Comparison of ENCODE assay signal across 27 cellular contexts in the genomic region with DNA sequence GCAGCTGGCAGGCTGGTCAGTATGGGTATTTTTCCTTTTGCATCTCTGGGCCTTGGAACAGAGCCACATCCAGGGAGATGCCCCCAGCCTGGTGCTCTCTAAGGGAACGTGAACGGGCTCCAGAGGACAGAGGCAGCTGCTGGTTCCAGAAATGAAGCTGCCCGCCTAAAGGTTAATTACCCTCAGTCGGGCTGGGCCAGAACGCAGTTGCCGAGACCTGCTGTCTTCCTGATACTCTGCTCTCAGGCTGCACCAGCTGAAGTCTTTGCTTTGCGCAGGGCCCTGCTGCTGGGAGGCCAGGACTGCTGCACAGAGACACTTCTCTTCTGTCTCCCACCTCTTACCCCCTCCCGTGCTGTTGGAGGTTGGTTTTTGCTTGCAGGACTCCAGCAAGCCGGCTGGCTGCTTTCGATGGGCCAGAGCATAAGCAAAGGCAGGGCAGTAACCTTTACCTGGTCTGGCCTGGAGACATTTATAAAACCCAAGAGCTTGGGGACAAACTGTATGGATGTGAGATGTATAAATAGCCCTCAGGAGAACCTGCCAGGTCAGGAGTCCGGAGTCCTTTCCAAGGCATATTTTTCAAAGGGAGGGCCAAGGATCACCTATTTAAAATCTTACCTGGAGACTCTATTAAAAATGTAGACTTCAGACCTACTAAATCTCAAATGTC.
"Had no signal": no experiment of that assay in that cellular context is flagged by ENCODE, and none has a peak within 500 bp of the region (broad histone marks: within the 10 kb centered on the region; RNA-seq: fewer than 3 reads in every experiment).

No MANE protein-coding gene starts in this region.

- H3K4me1 Mint-ChIP-seq: activated CD4-positive, alpha-beta T cell treated with anti-CD3 and anti-CD28 coated beads, Interleukin-2, amount 10 ng/mL, durations not matched to agents 24 days and 14 days; activated naive CD8-positive, alpha-beta T cell treated with anti-CD3 and anti-CD28 coated beads, Interleukin-2, amount 10 ng/mL, durations not matched to agents 7 days and 5 days; T-cell had no signal

- H3K27ac ChIP-seq: breast epithelium, SK-N-MC had no signal

- H3K4me3 ChIP-seq: breast epithelium, MG63, SK-N-MC had no signal

- H3K9me3 Mint-ChIP-seq: activated CD4-positive, alpha-beta T cell treated with anti-CD3 and anti-CD28 coated beads, Interleukin-2, amount 10 ng/mL, durations not matched to agents 24 days and 14 days; activated naive CD8-positive, alpha-beta T cell treated with anti-CD3 and anti-CD28 coated beads, Interleukin-2, amount 10 ng/mL, durations not matched to agents 7 days and 5 days; activated T-helper 2 cell treated with anti-CD3 and anti-CD28 coated beads, Interferon-gamma antibody, Interleukin-2, Interleukin-4, amounts not matched to agents 10 μg/mL and 5 μg/mL and 100 μg/mL, durations not matched to agents 14 hours and 24 hours and 36 hours had no signal

- ATAC-seq: activated T-cell treated with anti-CD3 and anti-CD28 coated beads, Interleukin-2, amount 50 U/mL, for 72 hours; PC-3; T-cell had no signal

- DNase-seq: activated B cell treated with CpG ODN at 0.5 μM for 24 hours; activated CD4-positive, alpha-beta T cell treated with anti-CD3 and anti-CD28 coated beads for 1 hour; activated CD4-positive, alpha-beta T cell treated with anti-CD3 and anti-CD28 coated beads, Interleukin-2, amount 10 ng/mL, durations not matched to agents 24 days and 14 days; activated CD4-positive, alpha-beta T cell treated with anti-CD3 and anti-CD28 coated beads, Interleukin-2, amount 50 U/mL, for 48 hours; activated gamma-delta T cell treated with Interleukin-2 at 50 U/mL for 16 hours; activated naive CD4-positive, alpha-beta T cell treated with anti-CD3 and anti-CD28 coated beads, Interleukin-2, amount 50 U/mL, for 16 hours; activated naive CD8-positive, alpha-beta T cell treated with anti-CD3 and anti-CD28 coated beads, Interleukin-2, amount 10 ng/mL, durations not matched to agents 7 days and 5 days; activated T-cell treated with anti-CD3 and anti-CD28 coated beads for 4 hours; activated T-cell treated with anti-CD3 and anti-CD28 coated beads, Interleukin-2, amount 50 U/mL, for 72 hours; caudate nucleus; MG63; MV-4-11; NCI-H1092 treated with DMSO at 0.1 percent for 48 hours; NCI-H1417 treated with DMSO at 0.1 percent for 48 hours; NCI-H1694; NCI-H2029; NCI-H345; NCI-H510A; NCI-H526 treated with DMSO at 0.1 percent for 48 hours; NCI-H82; PC-3; T-helper 2 cell; T1000 had no signal

- H3K36me3 Mint-ChIP-seq: activated naive CD8-positive, alpha-beta T cell treated with anti-CD3 and anti-CD28 coated beads, Interleukin-2, amount 10 ng/mL, durations not matched to agents 7 days and 5 days; T-cell had no signal

- H3K27me3 ChIP-seq: breast epithelium, MG63 had no signal

- H3K4me3 Mint-ChIP-seq: activated B cell treated with CpG ODN at 0.5 μM for 24 hours; activated CD4-positive, alpha-beta T cell treated with anti-CD3 and anti-CD28 coated beads, Interleukin-2, amount 10 ng/mL, durations not matched to agents 24 days and 14 days; activated naive CD8-positive, alpha-beta T cell treated with anti-CD3 and anti-CD28 coated beads, Interleukin-2, amount 10 ng/mL, durations not matched to agents 7 days and 5 days; activated T-cell treated with anti-CD3 and anti-CD28 coated beads, Interleukin-2, amount 50 U/mL, for 72 hours; T-cell had no signal

- H3K27ac Mint-ChIP-seq: activated B cell treated with CpG ODN at 0.5 μM for 24 hours; activated CD4-positive, alpha-beta T cell treated with anti-CD3 and anti-CD28 coated beads, Interleukin-2, amount 10 ng/mL, durations not matched to agents 24 days and 14 days; activated naive CD8-positive, alpha-beta T cell treated with anti-CD3 and anti-CD28 coated beads, Interleukin-2, amount 10 ng/mL, durations not matched to agents 7 days and 5 days; activated T-cell treated with anti-CD3 and anti-CD28 coated beads, Interleukin-2, amount 50 U/mL, for 72 hours; activated T-helper 2 cell treated with anti-CD3 and anti-CD28 coated beads, Interferon-gamma antibody, Interleukin-2, Interleukin-4, amounts not matched to agents 10 μg/mL and 5 μg/mL and 100 μg/mL, durations not matched to agents 14 hours and 24 hours and 36 hours; T-cell had no signal

- H3K36me3 ChIP-seq: breast epithelium, MG63 had no signal
